Comparison of ENCODE assay signal across 16 cellular contexts in the genomic region with DNA sequence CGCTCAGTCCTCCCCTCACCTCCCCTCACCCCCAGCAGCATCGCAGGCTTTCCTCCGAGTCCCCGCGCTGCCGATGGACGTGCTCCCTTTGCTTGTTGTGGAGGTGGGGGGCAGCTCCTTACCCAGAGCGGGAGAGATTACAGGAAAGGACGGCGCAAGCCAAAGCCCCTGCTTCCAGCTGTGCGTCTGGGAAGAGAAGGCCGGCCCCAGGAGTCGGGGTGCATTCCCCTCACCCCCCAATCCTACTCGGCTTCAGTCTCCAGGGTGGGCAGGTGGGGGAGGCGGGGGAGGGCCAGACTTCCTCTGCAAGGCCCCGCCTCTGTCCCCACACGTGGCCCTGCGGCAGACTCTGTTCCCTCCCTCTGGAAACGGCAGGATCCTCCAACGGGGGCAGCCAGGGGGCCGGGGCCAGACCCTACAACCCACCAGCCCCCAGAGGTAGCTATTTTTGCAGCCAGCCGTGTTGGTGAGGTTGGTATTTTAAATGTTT. TPM values are rescaled to one million over a fixed set of nuclear protein-coding genes. Genes with fewer than 3 reads are reported as not detected.
A peak's percentile ranks its signal among the peaks of the same experiment; 100 is the strongest.
DNase-seq lines count a peak whose midpoint lies in the region; ATAC-seq and TF ChIP-seq lines count a peak whose summit lies in the region.
"Had no signal": no experiment of that assay in that cellular context is flagged by ENCODE, and none has a peak within 500 bp of the region (broad histone marks: within the 10 kb centered on the region; RNA-seq: fewer than 3 reads in every experiment).

No MANE protein-coding gene starts in this region.

- no peaks in the 10 kb centered on the region for H3K9me3 Mint-ChIP-seq in GM23338
- H3K9me3 Mint-ChIP-seq: activated CD4-positive, alpha-beta T cell treated with anti-CD3 and anti-CD28 coated beads, Interleukin-2, amount 10 ng/mL, durations not matched to agents 24 days and 14 days; CD8-positive, alpha-beta T cell; central memory CD8-positive, alpha-beta T cell had no signal

- no peak overlapping the region for H3K27ac Mint-ChIP-seq in GM23338
- H3K27ac Mint-ChIP-seq: activated CD4-positive, alpha-beta T cell treated with anti-CD3 and anti-CD28 coated beads, Interleukin-2, amount 10 ng/mL, durations not matched to agents 24 days and 14 days; CD8-positive, alpha-beta T cell; stimulated activated memory B cell treated with anti-CD40 and anti-IgM and Interleukin-4, amounts not matched to agents 10 μg/mL and 1 μg/mL and 100 μg/mL, for 72 hours had no signal

- POLR2A ChIA-PET in RWPE1 (lab: Yijun Ruan, JAX; ENCODE audit: low non-redundant PET), result no interaction called here
- POLR2A ChIA-PET in PC-3 (lab: Charles Lee; ENCODE audit: unreplicated experiment), result interaction anchor here (0.6 kb wide), 1 partner anchor 42 kb away, joined by 7 read pairs; no protein-coding TSS in a partner anchor

- peak overlapping the region; percentile 91 for H2AFZ ChIP-seq in GM23338
- peak overlapping the region; percentile 82 for H2AFZ ChIP-seq in neuronal stem cell (ENCODE audit: low read length)
- no peak overlapping the region for H2AFZ ChIP-seq in PC-3 (ENCODE audit: low read length)

- peak overlapping the region; percentile 86 for H3K18ac ChIP-seq in neuronal stem cell (ENCODE audit: low read length)

- peaks cover 14% of the 10 kb centered on the region for H3K4me1 Mint-ChIP-seq in GM23338
- H3K4me1 Mint-ChIP-seq: activated CD4-positive, alpha-beta T cell treated with anti-CD3 and anti-CD28 coated beads, Interleukin-2, amount 10 ng/mL, durations not matched to agents 24 days and 14 days; central memory CD8-positive, alpha-beta T cell; stimulated activated memory B cell treated with anti-CD40 and anti-IgM and Interleukin-4, amounts not matched to agents 10 μg/mL and 1 μg/mL and 100 μg/mL, for 72 hours had no signal

- peaks cover 9% of the 10 kb centered on the region; the same call in 1 of the 2 replicates for H3K4me1 ChIP-seq in GM23338 (ENCODE audit: insufficient read depth)
- H3K4me1 ChIP-seq in neuronal stem cell (ENCODE audit: control insufficient read depth in 2 of 2, insufficient read depth in 1 of 2, low read depth in 1 of 2, low read length in 2 of 2), result peaks cover 3 to 10% of the 10 kb centered on the region in 2 donors
- H3K4me1 ChIP-seq in PC-3 (ENCODE audit: insufficient read depth, low read length), result no peaks in the 10 kb centered on the region
- H3K4me1 ChIP-seq: thyroid gland had no signal

- H4K20me1 ChIP-seq in GM23338 (replicated peaks; ENCODE audit: insufficient read depth) (no peaks in the 10 kb centered on the region), PC-3 (ENCODE audit: low read length) (no peaks in the 10 kb centered on the region)

- peak overlapping the region; percentile 26 for H2BK5ac ChIP-seq in neuronal stem cell (ENCODE audit: low read length)

- no peak overlapping the region for H3K4me3 Mint-ChIP-seq in GM23338
- H3K4me3 Mint-ChIP-seq: activated CD4-positive, alpha-beta T cell treated with anti-CD3 and anti-CD28 coated beads, Interleukin-2, amount 10 ng/mL, durations not matched to agents 24 days and 14 days; CD8-positive, alpha-beta T cell; central memory CD8-positive, alpha-beta T cell; stimulated activated memory B cell treated with anti-CD40 and anti-IgM and Interleukin-4, amounts not matched to agents 10 μg/mL and 1 μg/mL and 100 μg/mL, for 72 hours had no signal

- in situ Hi-C loops in KBM-7 (cut with MboI; ENCODE audit: low pct_unique_long_range_greater_than_20kb, low sequenced_read_pairs), result no loop called here

- H2BK120ac ChIP-seq in neuronal stem cell (ENCODE audit: low read depth, low read length), result no peak overlapping the region

- peak; percentile 53 for DNase-seq in GM23338 (ENCODE audit: low spot score)
- no peak for DNase-seq in RWPE1 (ENCODE audit: low spot score)
- DNase-seq in left cardiac atrium, result peak; percentile 17
- DNase-seq in neuronal stem cell (ENCODE audit: low spot score), result no peak
- no peak for DNase-seq in PC-3
- no peak for DNase-seq in KBM-7
- DNase-seq: activated CD4-positive, alpha-beta T cell treated with anti-CD3 and anti-CD28 coated beads, Interleukin-2, amount 10 ng/mL, durations not matched to agents 24 days and 14 days; activated CD8-positive, alpha-beta memory T cell treated with anti-CD3 and anti-CD28 coated beads, Interleukin-2, amount 50 U/mL, for 48 hours; erythroblast; NCI-H748 treated with DMSO at 0.1 percent for 48 hours; thyroid gland had no signal

- H3K4me3 ChIP-seq in GM23338 (no peak overlapping the region), neuronal stem cell (ENCODE audit: low read length in 2 of 2) (no peak overlapping the region), PC-3 (ENCODE audit: low read length) (no peak overlapping the region)
- H3K4me3 ChIP-seq: thyroid gland had no signal

- no peak overlapping the region for H3K9ac ChIP-seq in neuronal stem cell (ENCODE audit: low read depth, low read length, poor library complexity)
- H3K9ac ChIP-seq in PC-3 (ENCODE audit: low read length), result no peak overlapping the region

- H4K8ac ChIP-seq in neuronal stem cell (ENCODE audit: low read depth, low read length), result no peak overlapping the region

- no peak overlapping the region for H2AK5ac ChIP-seq in neuronal stem cell (ENCODE audit: low read depth, low read length)

- H3K27ac ChIP-seq in GM23338 (ENCODE audit: low read depth) (no peak overlapping the region), RWPE1 (peak overlapping the region; percentile 71), neuronal stem cell (replicated peaks; ENCODE audit: low read length) (no peak overlapping the region), PC-3 (ENCODE audit: low read length) (no peak overlapping the region)
- H3K27ac ChIP-seq: thyroid gland had no signal

- H3K4ac ChIP-seq in neuronal stem cell (ENCODE audit: low read length), result no peak overlapping the region

- 0 out of 2 replicates have a peak overlapping the region, but pooled peaks have one; percentile 35 for H3K4me2 ChIP-seq in GM23338
- H3K4me2 ChIP-seq in neuronal stem cell (ENCODE audit: insufficient read depth, low read length, poor library complexity, severe bottlenecking), result no peak overlapping the region
- no peak overlapping the region for H3K4me2 ChIP-seq in PC-3 (ENCODE audit: low read length)

- no peak overlapping the region for H2BK12ac ChIP-seq in neuronal stem cell (ENCODE audit: low read length)

- H3K27me3 ChIP-seq in GM23338 (ENCODE audit: insufficient read depth) (no peaks in the 10 kb centered on the region), neuronal stem cell (ENCODE audit: control insufficient read depth in 3 of 3, insufficient read depth in 3 of 3, low read depth in 1 of 3, low read length in 3 of 3) (peaks cover 0 to 21% (median 2%) of the 10 kb centered on the region in 3 experiments), PC-3 (ENCODE audit: low read length) (no peaks in the 10 kb centered on the region)
- H3K27me3 ChIP-seq: thyroid gland had no signal

- no peaks in the 10 kb centered on the region for H3K9me2 ChIP-seq in GM23338 (ENCODE audit: insufficient read depth)
- H3K9me2 ChIP-seq in PC-3 (replicated peaks; ENCODE audit: low read length), result no peaks in the 10 kb centered on the region

- no peak overlapping the region for H3K23ac ChIP-seq in neuronal stem cell (ENCODE audit: low read depth, low read length, poor library complexity)

- H3K79me2 ChIP-seq in GM23338 (replicated peaks; ENCODE audit: insufficient read depth) (no peaks in the 10 kb centered on the region), PC-3 (ENCODE audit: low read length) (no peaks in the 10 kb centered on the region)

- H3K36me3 Mint-ChIP-seq in GM23338 (ENCODE audit: low read depth), result no peaks in the 10 kb centered on the region
- H3K36me3 Mint-ChIP-seq: CD8-positive, alpha-beta T cell had no signal

- ATAC-seq in GM23338 (peak; percentile 74), left cardiac atrium (peak in 1 of 2 donors; percentile 28), PC-3 (no peak), GM21423 (IDR thresholded peaks at IDR 0.05; ENCODE audit: unreplicated experiment) (no peak), HG03378 (IDR thresholded peaks at IDR 0.05; ENCODE audit: unreplicated experiment) (no peak)
- ATAC-seq: CD8-positive, alpha-beta T cell; stimulated activated memory B cell treated with anti-CD40 and anti-IgM and Interleukin-4, amounts not matched to agents 10 μg/mL and 1 μg/mL and 100 μg/mL, for 72 hours had no signal

- WGBS in neuronal stem cell (ENCODE audit: extremely low coverage in 2 of 2, insufficient read length in 2 of 2, insufficient replicate concordance in 1 of 2), 2 donors, result no CpG with 5 or more reads among the region's 22 CpGs

- no peaks in the 10 kb centered on the region for H3K9me3 ChIP-seq in neuronal stem cell (replicated peaks in 1 of 2; ENCODE audit: control insufficient read depth in 2 of 2, insufficient read depth in 1 of 2, low read depth in 1 of 2, low read length in 2 of 2)
- H3K9me3 ChIP-seq in PC-3 (ENCODE audit: low read length), result no peaks in the 10 kb centered on the region
- H3K9me3 ChIP-seq: thyroid gland had no signal

- no peaks in the 10 kb centered on the region for H3K36me3 ChIP-seq in GM23338 (ENCODE audit: insufficient read depth)
- no peaks in the 10 kb centered on the region for H3K36me3 ChIP-seq in neuronal stem cell (replicated peaks in 1 of 2; ENCODE audit: control insufficient read depth in 2 of 2, insufficient read depth in 2 of 2, low read length in 2 of 2)
- H3K36me3 ChIP-seq in PC-3 (ENCODE audit: low read depth, low read length), result no peaks in the 10 kb centered on the region
- H3K36me3 ChIP-seq: thyroid gland had no signal

- H3K14ac ChIP-seq in neuronal stem cell (ENCODE audit: low read length), result peak overlapping the region; percentile 57

- 0 out of 2 replicates have a peak, but pooled peaks cover 3% of the 10 kb centered on the region for H3F3A ChIP-seq in GM23338 (replicated peaks; ENCODE audit: low read depth)
- no peaks in the 10 kb centered on the region for H3F3A ChIP-seq in PC-3 (ENCODE audit: low read length, unreplicated experiment)

- H2BK15ac ChIP-seq in neuronal stem cell (ENCODE audit: low read length), result peak overlapping the region; percentile 84

- no peak for TF ChIP-seq CTCF in GM23338 (conservative IDR thresholded peaks at IDR 0.05; ENCODE audit: low read depth in 2 of 2)
- TF ChIP-seq CTCF in RWPE1 (conservative IDR thresholded peaks at IDR 0.05; ENCODE audit: low read depth), result no peak
- TF ChIP-seq CTCF in PC-3 (conservative IDR thresholded peaks at IDR 0.05; ENCODE audit: low read depth, low read length), result no peak

- CTCF ChIA-PET in RWPE1 (lab: Yijun Ruan, JAX) (interaction anchor here (0.7 to 0.9 kb wide), 2 partner anchors 11 to 30 kb away, joined by 3 to 7 read pairs; no protein-coding TSS in a partner anchor), PC-3 (lab: Charles Lee) (no interaction called here)

- no peaks in the 10 kb centered on the region for H3K79me1 ChIP-seq in neuronal stem cell (ENCODE audit: low read depth, low read length)

- intact Hi-C loops in left cardiac atrium (cut with DNase I) (no loop called here), PC-3 (cut with micrococcal nuclease) (no loop called here)

- BruUV-seq in PC-3 (replicated peaks; lab: Mats Ljungman, UMichigan), result no TSS peak

- H3K27me3 Mint-ChIP-seq in GM23338 (ENCODE audit: insufficient read depth, low read depth, poor library complexity), result peaks cover 9% of the 10 kb centered on the region

- H4K91ac ChIP-seq in neuronal stem cell (ENCODE audit: low read depth, low read length, poor library complexity), result no peak overlapping the region

RNA-seq across cellular contexts. Expression of a gene that starts 43.6 kb away (rescaled TPM):
- total RNA-seq in GM23338 (2014; rRNA removed; shearing (Covaris generic)), result 1.4 and 1.7 TPM in 2 replicates
- 0.15 and 0.52 TPM in 2 replicates for polyA plus RNA-seq in GM23338 (2016; fragmentation: Nextera tagmentation; extraction: Ambion mirVana)
- total RNA-seq in left cardiac atrium (not detected), PC-3 (2014; rRNA removed) (7.8 and 10.6 TPM in 2 replicates)
- polyA plus RNA-seq in neuronal stem cell (2013, experiment 1 of 2), result 0.28 TPM
- 0.21 TPM for polyA plus RNA-seq in neuronal stem cell (2013, experiment 2 of 2)
- total RNA-seq: activated CD4-positive, alpha-beta T cell treated with anti-CD3 and anti-CD28 coated beads, Interleukin-2, amount 10 ng/mL, durations not matched to agents 24 days and 14 days; CD8-positive, alpha-beta T cell had no signal

RNA-seq across cellular contexts. Expression of a gene that starts 44.0 kb away (rescaled TPM):
- total RNA-seq in GM23338 (2014; rRNA removed; shearing (Covaris generic)), result 24.3 and 26.0 TPM in 2 replicates
- polyA plus RNA-seq in GM23338 (2016; fragmentation: Nextera tagmentation; extraction: Ambion mirVana), result 19.7 and 20.9 TPM in 2 replicates
- total RNA-seq in left cardiac atrium (1 to 10 TPM; 8.9 TPM), PC-3 (2014; rRNA removed) (48.8 and 56.3 TPM in 2 replicates)
- polyA plus RNA-seq in neuronal stem cell (2013, experiment 1 of 2), result 15.5 TPM
- 15.6 TPM for polyA plus RNA-seq in neuronal stem cell (2013, experiment 2 of 2)

RNA-seq across cellular contexts. Expression of a gene that starts 52.4 kb away (rescaled TPM):
- 48.8 and 50.6 TPM in 2 replicates for total RNA-seq in GM23338 (2014; rRNA removed; shearing (Covaris generic))
- polyA plus RNA-seq in GM23338 (2016; fragmentation: Nextera tagmentation; extraction: Ambion mirVana), result 9.6 and 12.3 TPM in 2 replicates
- 10 to 100 TPM; 23.3 to 23.6 TPM for total RNA-seq in left cardiac atrium
- polyA plus RNA-seq in neuronal stem cell (2013, experiment 1 of 2), result 15.0 TPM
- 14.7 TPM for polyA plus RNA-seq in neuronal stem cell (2013, experiment 2 of 2)
- total RNA-seq in PC-3 (2014; rRNA removed), result 78.9 and 112 TPM in 2 replicates

Comparison
In these comparisons a context has a peak if more than half of its experiments do, and no peak if none do; other contexts are left out.
1. DNase-seq: peak in GM23338 (single experiment) and left cardiac atrium (single experiment); none in RWPE1 (single experiment), neuronal stem cell (single experiment), PC-3 (single experiment) and KBM-7 (single experiment).